8 cellular contexts compared by ENCODE assay signal in the genomic region with DNA sequence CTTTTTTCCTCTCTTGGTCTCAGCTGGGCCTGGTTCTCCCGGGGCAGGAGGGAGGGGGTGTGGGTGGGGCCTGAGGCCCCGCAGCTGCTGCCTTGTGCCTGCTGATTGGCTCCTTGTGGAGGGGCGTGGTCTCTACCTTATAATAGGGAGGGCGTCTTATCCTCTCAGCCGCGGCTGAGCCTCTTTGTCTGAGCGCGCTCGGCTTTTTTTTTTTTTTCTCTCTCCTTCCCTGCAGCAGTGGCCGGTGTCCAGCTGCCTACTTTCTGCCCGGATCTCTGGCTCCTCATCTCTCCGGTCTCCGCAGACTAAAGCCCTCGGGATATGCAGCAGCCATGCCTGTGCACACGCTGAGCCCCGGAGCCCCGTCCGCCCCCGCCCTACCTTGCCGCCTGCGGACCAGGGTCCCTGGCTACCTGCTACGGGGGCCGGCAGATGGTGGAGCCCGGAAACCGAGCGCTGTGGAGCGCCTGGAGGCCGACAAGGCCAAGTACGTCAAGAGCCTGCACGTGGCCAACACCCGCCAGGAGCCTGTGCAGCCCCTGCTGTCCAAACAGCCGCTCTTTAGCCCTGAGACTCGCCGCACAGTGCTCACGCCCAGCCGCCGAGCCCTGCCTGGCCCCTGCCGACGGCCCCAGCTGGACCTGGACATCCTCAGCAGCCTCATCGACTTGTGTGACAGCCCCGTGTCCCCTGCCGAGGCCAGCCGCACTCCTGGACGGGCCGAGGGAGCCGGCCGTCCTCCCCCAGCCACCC. TPM values are rescaled to one million over a fixed set of nuclear protein-coding genes. Genes with fewer than 3 reads are reported as not detected.
DNase-seq lines count a peak whose midpoint lies in the region; TF ChIP-seq lines count a peak whose summit lies in the region.

No MANE protein-coding gene starts in this region.

- 22 to 30% methylated on average over 26 to 36 of the region's 47 CpGs for whole genome bisulfite sequencing in GM23248 (ENCODE audit: low coverage in 1 of 2, low lambda C conversion rate in 2 of 2, missing lambda C conversion rate in 2 of 2), 2 experiments
- 3% methylated on average over 18 of the region's 47 CpGs for WGBS in suprapubic skin

- peak overlapping the region; percentile 58 for H2AFZ ChIP-seq in GM23248
- H2AFZ ChIP-seq in osteoblast (ENCODE audit: low read length), result peak overlapping the region; percentile 88

- no peaks in the 10 kb centered on the region for H3F3A ChIP-seq in GM23248 (ENCODE audit: insufficient read depth)

- H3K9me3 ChIP-seq in GM23248 (ENCODE audit: low read depth) (no peaks in the 10 kb centered on the region), SJSA1 (replicated peaks) (no peaks in the 10 kb centered on the region), osteoblast (ENCODE audit: low read depth, low read length) (no peaks in the 10 kb centered on the region), suprapubic skin (no peaks in the 10 kb centered on the region)

- H3K27ac ChIP-seq in GM23248 (no peak overlapping the region), SJSA1 (no peak overlapping the region), osteoblast (ENCODE audit: low read depth, low read length) (no peak overlapping the region), suprapubic skin (peak overlapping the region; percentile 65)

- no peaks in the 10 kb centered on the region for H3K27me3 ChIP-seq in GM23248 (replicated peaks; ENCODE audit: insufficient read depth)
- no peaks in the 10 kb centered on the region for H3K27me3 ChIP-seq in SJSA1 (replicated peaks)
- H3K27me3 ChIP-seq in osteoblast (ENCODE audit: insufficient read depth, low read length), result no peaks in the 10 kb centered on the region
- H3K27me3 ChIP-seq in suprapubic skin, result peaks cover 10% of the 10 kb centered on the region

- peak overlapping the region; percentile 34; the same call in 1 of the 2 replicates for H3K9ac ChIP-seq in GM23248

- no peaks in the 10 kb centered on the region for H3K9me3 Mint-ChIP-seq in activated naive CD4-positive, alpha-beta T cell treated with anti-CD3 and anti-CD28 coated beads, Interleukin-2, amount 10 ng/mL, durations not matched to agents 7 days and 5 days

- no peaks in the 10 kb centered on the region for H3K36me3 ChIP-seq in GM23248 (ENCODE audit: low read depth)
- H3K36me3 ChIP-seq in SJSA1, result peaks cover 33% of the 10 kb centered on the region
- H3K36me3 ChIP-seq in osteoblast (ENCODE audit: insufficient read depth, low read length), result no peaks in the 10 kb centered on the region
- no peaks in the 10 kb centered on the region for H3K36me3 ChIP-seq in suprapubic skin

- TF ChIP-seq POLR2A in suprapubic skin (IDR thresholded peaks at IDR 0.05), result no peak

- CTCF ChIA-PET in activated naive CD4-positive, alpha-beta T cell treated with anti-CD3 and anti-CD28 coated beads, Interleukin-2, amount 10 ng/mL, durations not matched to agents 7 days and 5 days (lab: Charles Lee), result interaction anchor here (1.4 to 2.1 kb wide), 2 partner anchors 12 to 40 kb away, joined by 3 to 13 read pairs; a partner anchor contains a TSS

- H3K4me2 ChIP-seq in GM23248 (ENCODE audit: unreplicated experiment), result peak overlapping the region; percentile 37
- H3K4me2 ChIP-seq in osteoblast (ENCODE audit: insufficient read depth, low read length), result peak overlapping the region; percentile 83

- no peak for TF ChIP-seq EP300 in suprapubic skin (IDR thresholded peaks at IDR 0.05)

- in situ Hi-C loops in GM23248 (cut with MboI), result no loop called here

- H4K20me1 ChIP-seq in GM23248 (ENCODE audit: insufficient read depth) (no peaks in the 10 kb centered on the region), osteoblast (ENCODE audit: insufficient read depth, low read length) (peaks cover 9% of the 10 kb centered on the region)

- TF ChIP-seq CTCF in osteoblast (IDR thresholded peaks at IDR 0.05; ENCODE audit: extremely low read depth, low read depth, low read length) (no peak), suprapubic skin (IDR thresholded peaks at IDR 0.05) (no peak)

- DNase-seq in DMS79 treated with DMSO at 0.1 percent for 48 hours (lab: John Stamatoyannopoulos, UW) (peak; percentile 86), GM23248 (peak; percentile 95), M059J (ENCODE audit: low read depth) (peak; percentile 53), SJSA1 (ENCODE audit: low read depth in 1 of 2, low spot score in 2 of 2) (peak; percentile 53 to 89), glomerular visceral epithelial cell (ENCODE audit: extremely low spot score) (peak; percentile 90), osteoblast (ENCODE audit: insufficient read length, low spot score, missing footprints) (peak; percentile 100), suprapubic skin (ENCODE audit: low spot score in 2 of 2) (peak; percentile 90 to 92)
- peak; percentile 96 for DNase-seq in activated naive CD4-positive, alpha-beta T cell treated with anti-CD3 and anti-CD28 coated beads, Interleukin-2, amount 10 ng/mL, durations not matched to agents 7 days and 5 days

- peaks cover 70% of the 10 kb centered on the region for H3K4me1 Mint-ChIP-seq in activated naive CD4-positive, alpha-beta T cell treated with anti-CD3 and anti-CD28 coated beads, Interleukin-2, amount 10 ng/mL, durations not matched to agents 7 days and 5 days

- H3K79me2 ChIP-seq in GM23248 (ENCODE audit: insufficient read depth) (peaks cover 26% of the 10 kb centered on the region; the same call in 1 of the 2 replicates), osteoblast (ENCODE audit: insufficient read depth, low read length) (peaks cover 46% of the 10 kb centered on the region)

- no peaks in the 10 kb centered on the region for H3K9me2 ChIP-seq in GM23248 (ENCODE audit: insufficient read depth)

- H3K4me3 Mint-ChIP-seq in activated naive CD4-positive, alpha-beta T cell treated with anti-CD3 and anti-CD28 coated beads, Interleukin-2, amount 10 ng/mL, durations not matched to agents 7 days and 5 days, result peak overlapping the region; percentile 97

- peaks cover 45% of the 10 kb centered on the region for H3K36me3 Mint-ChIP-seq in activated naive CD4-positive, alpha-beta T cell treated with anti-CD3 and anti-CD28 coated beads, Interleukin-2, amount 10 ng/mL, durations not matched to agents 7 days and 5 days

- no peaks in the 10 kb centered on the region for H3K27me3 Mint-ChIP-seq in activated naive CD4-positive, alpha-beta T cell treated with anti-CD3 and anti-CD28 coated beads, Interleukin-2, amount 10 ng/mL, durations not matched to agents 7 days and 5 days

- no peaks in the 10 kb centered on the region for H3K4me1 ChIP-seq in GM23248 (ENCODE audit: insufficient read depth)
- H3K4me1 ChIP-seq in SJSA1 (replicated peaks), result peaks cover 9% of the 10 kb centered on the region; the same call in 1 of the 2 replicates
- H3K4me1 ChIP-seq in osteoblast (ENCODE audit: insufficient read depth, low read length), result no peaks in the 10 kb centered on the region
- peaks cover 72% of the 10 kb centered on the region for H3K4me1 ChIP-seq in suprapubic skin

- peak overlapping the region; percentile 63 for H3K4me3 ChIP-seq in GM23248
- H3K4me3 ChIP-seq in SJSA1, result no peak overlapping the region
- peak overlapping the region; percentile 68 for H3K4me3 ChIP-seq in osteoblast (ENCODE audit: insufficient read depth, low read length)
- peak overlapping the region; percentile 54 for H3K4me3 ChIP-seq in suprapubic skin

- H3K27ac Mint-ChIP-seq in activated naive CD4-positive, alpha-beta T cell treated with anti-CD3 and anti-CD28 coated beads, Interleukin-2, amount 10 ng/mL, durations not matched to agents 7 days and 5 days, result peak overlapping the region; percentile 77

RNA-seq across cellular contexts. Expression of a gene that starts 11.1 kb away (rescaled TPM):
- 2.6 and 5.6 TPM in 2 replicates for total RNA-seq in GM23248 (2014; rRNA removed; shearing (Covaris generic))
- polyA plus RNA-seq in GM23248 (2016; fragmentation: Nextera tagmentation; extraction: Ambion mirVana), result 3.8 and 5.0 TPM in 2 replicates
- total RNA-seq in M059J (2014; rRNA removed; shearing (Covaris generic)), result 9.5 and 10.1 TPM in 2 replicates
- 6.4 and 11.5 TPM in 2 replicates for total RNA-seq in SJSA1 (2014; rRNA removed; shearing (Covaris generic))
- total RNA-seq in osteoblast (8.5 and 9.8 TPM in 2 replicates), suprapubic skin (10 to 100 TPM; 16.9 to 57.0 (median 37.7) TPM)
